11 cellular contexts compared by ENCODE assay signal in the genomic region with DNA sequence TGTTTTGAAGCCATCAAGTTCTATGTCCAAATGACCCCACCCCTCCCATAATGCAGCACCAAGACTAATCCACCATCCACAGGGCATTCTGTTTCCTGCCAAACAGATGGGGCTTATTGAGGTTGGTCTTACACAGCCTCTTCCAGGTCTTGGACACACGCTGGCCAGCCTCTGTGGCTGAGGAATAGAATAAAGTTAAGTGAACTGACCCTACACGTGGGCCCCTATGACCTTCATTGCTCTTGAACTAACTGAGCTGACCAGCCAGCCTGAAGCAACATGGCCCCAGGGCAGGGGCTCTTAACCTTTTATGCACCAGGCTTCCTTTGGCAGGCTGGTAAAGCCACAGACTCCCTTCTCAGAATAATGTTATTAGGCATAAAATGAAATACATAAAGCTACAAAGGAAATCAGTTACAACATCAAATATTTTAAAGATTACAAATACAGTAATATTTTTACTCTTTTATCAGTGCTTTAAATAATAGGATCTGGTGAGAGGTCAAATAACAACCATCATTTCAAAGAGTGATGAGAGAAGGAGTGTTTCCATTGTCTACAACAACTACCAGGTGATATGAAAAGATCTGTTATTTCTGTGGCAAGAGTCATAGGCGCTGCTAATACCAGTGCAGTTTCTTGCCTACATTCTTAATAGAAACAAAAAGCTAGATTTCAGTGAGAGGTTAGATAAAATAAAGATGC.
DNase-seq lines count a peak whose midpoint lies in the region; ATAC-seq and TF ChIP-seq lines count a peak whose summit lies in the region.
"Had no signal": no experiment of that assay in that cellular context is flagged by ENCODE, and none has a peak within 500 bp of the region (broad histone marks: within the 10 kb centered on the region; RNA-seq: fewer than 3 reads in every experiment).

No MANE protein-coding gene starts in this region.

- H3K4me1 Mint-ChIP-seq in chondrocyte (ENCODE audit: low read depth) (peaks cover 19% of the 10 kb centered on the region), nephron (peaks cover 23% of the 10 kb centered on the region)

- no peaks in the 10 kb centered on the region for H3K36me3 ChIP-seq in ACC112 (ENCODE audit: insufficient read depth, low read length)

- peak overlapping the region; percentile 39 for H2AFZ ChIP-seq in ACC112 (ENCODE audit: low read length, unreplicated experiment)

- no peaks in the 10 kb centered on the region for H3K79me2 ChIP-seq in ACC112 (ENCODE audit: control insufficient read depth, insufficient read depth, low read length, unreplicated experiment)

- H3K27me3 ChIP-seq in ACC112 (ENCODE audit: insufficient read depth, low read length) (no peaks in the 10 kb centered on the region), foreskin keratinocyte (peaks cover 3% of the 10 kb centered on the region)

- peak overlapping the region; percentile 26; the same call in 1 of the 2 replicates for H3K27ac ChIP-seq in ACC112 (ENCODE audit: low read depth, low read length)
- H3K27ac ChIP-seq in foreskin keratinocyte, result no peak overlapping the region
- H3K27ac ChIP-seq: C4-2B had no signal

- ATAC-seq in HG03280 (IDR thresholded peaks at IDR 0.05; ENCODE audit: unreplicated experiment) (peak; percentile 10), HG03196 (IDR thresholded peaks at IDR 0.05; ENCODE audit: unreplicated experiment) (no peak), foreskin keratinocyte (no peak)

- H3K36me3 Mint-ChIP-seq in chondrocyte (ENCODE audit: low read depth), result no peaks in the 10 kb centered on the region
- H3K36me3 Mint-ChIP-seq in nephron (ENCODE audit: low read depth), result no peaks in the 10 kb centered on the region

- H3K4me1 ChIP-seq in ACC112 (ENCODE audit: control insufficient read depth, insufficient read depth, low read length, unreplicated experiment), result peaks cover 16% of the 10 kb centered on the region
- no peaks in the 10 kb centered on the region for H3K4me1 ChIP-seq in foreskin keratinocyte

- H3K4me3 Mint-ChIP-seq in chondrocyte (ENCODE audit: unreplicated experiment) (no peak overlapping the region), nephron (no peak overlapping the region)

- no peak for DNase-seq in chondrocyte (ENCODE audit: low spot score)
- DNase-seq in foreskin keratinocyte, result no peak
- no peak for DNase-seq in Kasumi-1 (lab: John Stamatoyannopoulos, UW)
- no peak for DNase-seq in NOMO-1 treated with dmso at 0.1 percent for 144 hours (lab: John Stamatoyannopoulos, UW; ENCODE audit: unreplicated experiment)
- DNase-seq: NCI-H2081, T1000 had no signal

- no peak for TF ChIP-seq CTCF in chondrocyte (IDR thresholded peaks at IDR 0.05)
- no peak for TF ChIP-seq CTCF in nephron (IDR thresholded peaks at IDR 0.05; ENCODE audit: unreplicated experiment in 3 of 3)
- TF ChIP-seq CTCF in foreskin keratinocyte (conservative IDR thresholded peaks at IDR 0.05), result no peak

- peaks cover 2% of the 10 kb centered on the region for H3K9me3 Mint-ChIP-seq in chondrocyte (ENCODE audit: low read depth)
- H3K9me3 Mint-ChIP-seq in nephron, result no peaks in the 10 kb centered on the region

- no peak overlapping the region for H3K4me3 ChIP-seq in ACC112 (ENCODE audit: low read depth, low read length)

- peak overlapping the region; percentile 95 for H3K27ac Mint-ChIP-seq in chondrocyte (ENCODE audit: unreplicated experiment)
- peak overlapping the region; percentile 91 to 97 (median 95) for H3K27ac Mint-ChIP-seq in nephron

- no peaks in the 10 kb centered on the region for H3K27me3 Mint-ChIP-seq in chondrocyte (ENCODE audit: low read depth)
- no peaks in the 10 kb centered on the region for H3K27me3 Mint-ChIP-seq in nephron (ENCODE audit: low read depth)
